1 cellular context compared by ENCODE assay signal in the genomic region with DNA sequence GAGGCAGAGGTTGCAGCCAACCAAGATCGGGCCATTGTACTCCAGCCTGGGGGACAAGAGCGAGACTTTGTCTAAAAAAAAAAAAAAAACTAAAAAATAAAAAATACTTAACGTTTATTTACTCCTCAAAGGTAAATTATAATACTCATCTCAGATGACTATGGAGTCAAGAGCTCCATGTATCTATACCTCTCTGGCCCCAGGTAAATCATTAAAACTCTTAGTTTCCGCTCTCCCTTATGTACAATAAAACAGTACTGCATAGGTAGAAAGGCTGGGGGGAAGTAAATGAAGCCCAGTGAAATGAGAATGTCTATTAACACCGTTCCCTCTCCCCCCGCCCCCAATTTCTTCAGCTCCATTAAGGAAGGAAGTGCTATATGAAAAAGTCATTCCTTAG.
TF ChIP-seq lines count a peak whose summit lies in the region.

No MANE protein-coding gene starts in this region.

TF ChIP-seq in HEK293, 187 proteins besides CTCF, POLR2A, EP300 and RAD21 (continued from another document):
- TF ChIP-seq, protein P1, sequence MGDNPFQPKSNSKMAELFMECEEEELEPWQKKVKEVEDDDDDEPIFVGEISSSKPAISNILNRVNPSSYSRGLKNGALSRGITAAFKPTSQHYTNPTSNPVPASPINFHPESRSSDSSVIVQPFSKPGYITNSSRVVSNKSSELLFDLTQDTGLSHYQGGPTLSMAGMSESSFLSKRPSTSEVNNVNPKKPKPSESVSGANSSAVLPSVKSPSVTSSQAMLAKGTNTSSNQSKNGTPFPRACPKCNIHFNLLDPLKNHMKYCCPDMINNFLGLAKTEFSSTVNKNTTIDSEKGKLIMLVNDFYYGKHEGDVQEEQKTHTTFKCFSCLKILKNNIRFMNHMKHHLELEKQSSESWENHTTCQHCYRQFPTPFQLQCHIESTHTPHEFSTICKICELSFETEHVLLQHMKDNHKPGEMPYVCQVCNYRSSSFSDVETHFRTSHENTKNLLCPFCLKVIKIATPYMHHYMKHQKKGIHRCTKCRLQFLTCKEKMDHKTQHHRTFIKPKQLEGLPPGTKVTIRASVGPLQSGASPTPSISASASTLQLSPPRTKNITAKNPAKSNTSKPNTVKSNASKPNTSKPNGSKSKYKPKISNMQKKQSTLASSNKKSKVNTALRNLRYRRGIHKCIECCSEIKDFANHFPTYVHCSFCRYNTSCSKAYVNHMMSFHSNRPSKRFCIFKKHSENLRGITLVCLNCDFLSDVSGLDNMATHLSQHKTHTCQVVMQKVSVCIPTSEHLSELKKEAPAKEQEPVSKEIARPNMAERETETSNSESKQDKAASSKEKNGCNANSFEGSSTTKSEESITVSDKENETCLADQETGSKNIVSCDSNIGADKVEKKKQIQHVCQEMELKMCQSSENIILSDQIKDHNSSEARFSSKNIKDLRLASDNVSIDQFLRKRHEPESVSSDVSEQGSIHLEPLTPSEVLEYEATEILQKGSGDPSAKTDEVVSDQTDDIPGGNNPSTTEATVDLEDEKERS (tag by site-specific recombination; IDR thresholded peaks at IDR 0.05): no peak
- TF ChIP-seq, protein P2, sequence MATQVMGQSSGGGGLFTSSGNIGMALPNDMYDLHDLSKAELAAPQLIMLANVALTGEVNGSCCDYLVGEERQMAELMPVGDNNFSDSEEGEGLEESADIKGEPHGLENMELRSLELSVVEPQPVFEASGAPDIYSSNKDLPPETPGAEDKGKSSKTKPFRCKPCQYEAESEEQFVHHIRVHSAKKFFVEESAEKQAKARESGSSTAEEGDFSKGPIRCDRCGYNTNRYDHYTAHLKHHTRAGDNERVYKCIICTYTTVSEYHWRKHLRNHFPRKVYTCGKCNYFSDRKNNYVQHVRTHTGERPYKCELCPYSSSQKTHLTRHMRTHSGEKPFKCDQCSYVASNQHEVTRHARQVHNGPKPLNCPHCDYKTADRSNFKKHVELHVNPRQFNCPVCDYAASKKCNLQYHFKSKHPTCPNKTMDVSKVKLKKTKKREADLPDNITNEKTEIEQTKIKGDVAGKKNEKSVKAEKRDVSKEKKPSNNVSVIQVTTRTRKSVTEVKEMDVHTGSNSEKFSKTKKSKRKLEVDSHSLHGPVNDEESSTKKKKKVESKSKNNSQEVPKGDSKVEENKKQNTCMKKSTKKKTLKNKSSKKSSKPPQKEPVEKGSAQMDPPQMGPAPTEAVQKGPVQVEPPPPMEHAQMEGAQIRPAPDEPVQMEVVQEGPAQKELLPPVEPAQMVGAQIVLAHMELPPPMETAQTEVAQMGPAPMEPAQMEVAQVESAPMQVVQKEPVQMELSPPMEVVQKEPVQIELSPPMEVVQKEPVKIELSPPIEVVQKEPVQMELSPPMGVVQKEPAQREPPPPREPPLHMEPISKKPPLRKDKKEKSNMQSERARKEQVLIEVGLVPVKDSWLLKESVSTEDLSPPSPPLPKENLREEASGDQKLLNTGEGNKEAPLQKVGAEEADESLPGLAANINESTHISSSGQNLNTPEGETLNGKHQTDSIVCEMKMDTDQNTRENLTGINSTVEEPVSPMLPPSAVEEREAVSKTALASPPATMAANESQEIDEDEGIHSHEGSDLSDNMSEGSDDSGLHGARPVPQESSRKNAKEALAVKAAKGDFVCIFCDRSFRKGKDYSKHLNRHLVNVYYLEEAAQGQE (tag by site-specific recombination; IDR thresholded peaks at IDR 0.05): no peak
- no peak for TF ChIP-seq ZNF677 (tag by site-specific recombination; IDR thresholded peaks at IDR 0.05)
- no peak for TF ChIP-seq ZFP69B (tag by site-specific recombination; IDR thresholded peaks at IDR 0.05)
- no peak for TF ChIP-seq ZNF335 (tag by site-specific recombination; conservative IDR thresholded peaks at IDR 0.05)
- no peak for TF ChIP-seq ZNF23 (tag by site-specific recombination; IDR thresholded peaks at IDR 0.05; ENCODE audit: borderline replicate concordance)
- no peak for TF ChIP-seq REPIN1 (tag by site-specific recombination; IDR thresholded peaks at IDR 0.05; ENCODE audit: low read depth)
- TF ChIP-seq HOXD13 (CRISPR knock-in tag; IDR thresholded peaks at IDR 0.05; ENCODE audit: borderline replicate concordance): no peak
- TF ChIP-seq ZSCAN16 (tag by site-specific recombination; IDR thresholded peaks at IDR 0.05): no peak
